ENCODE assay signal across 1 cellular context in genomic region chr2:78980871-78981270, GRCh38.
TF ChIP-seq lines count a peak whose summit lies in the region.

No MANE protein-coding gene starts in this region.

TF ChIP-seq in H1, 55 proteins besides CTCF, POLR2A, EP300 and RAD21 (continued from another document):
- TF ChIP-seq TCF12 (IDR thresholded peaks at IDR 0.05; ENCODE audit: low read depth, low read length) (no peak), JUND (IDR thresholded peaks at IDR 0.05; ENCODE audit: low read length) (no peak), JUN (IDR thresholded peaks at IDR 0.05; ENCODE audit: low read depth, low read length) (no peak), RNF2 (IDR thresholded peaks at IDR 0.05; ENCODE audit: borderline replicate concordance, low read depth, low read length, missing control alignments, poor library complexity, severe bottlenecking) (no peak), SP1 (IDR thresholded peaks at IDR 0.05; ENCODE audit: low read depth, low read length) (no peak), SP4 (IDR thresholded peaks at IDR 0.05; ENCODE audit: low read length) (no peak), RXRA (IDR thresholded peaks at IDR 0.05; ENCODE audit: insufficient read depth, low read depth, low read length) (no peak), GABPA (IDR thresholded peaks at IDR 0.05; ENCODE audit: borderline replicate concordance, insufficient read depth, low read length) (no peak), MAX (IDR thresholded peaks at IDR 0.05) (no peak), CEBPB (IDR thresholded peaks at IDR 0.05; ENCODE audit: low read depth, low read length) (no peak), HDAC2 (IDR thresholded peaks at IDR 0.05; ENCODE audit: borderline replicate concordance in 1 of 2, low read depth in 2 of 2, low read length in 2 of 2) (no peak), E2F6 (IDR thresholded peaks at IDR 0.05) (no peak), TEAD4 (IDR thresholded peaks at IDR 0.05; ENCODE audit: low read depth, low read length) (no peak), KDM1A (IDR thresholded peaks at IDR 0.05; ENCODE audit: borderline replicate concordance, low read length) (no peak), RBBP5 (IDR thresholded peaks at IDR 0.05; ENCODE audit: borderline replicate concordance, low read depth, low read length) (no peak), MAFK (IDR thresholded peaks at IDR 0.05; ENCODE audit: low read depth, low read length) (no peak), TBP (IDR thresholded peaks at IDR 0.05; ENCODE audit: low read depth, low read length) (no peak)
TF ChIP-seq in H1: peak in this region for 0.
